Comparison of ENCODE assay signal across 8 cellular contexts in the genomic region with DNA sequence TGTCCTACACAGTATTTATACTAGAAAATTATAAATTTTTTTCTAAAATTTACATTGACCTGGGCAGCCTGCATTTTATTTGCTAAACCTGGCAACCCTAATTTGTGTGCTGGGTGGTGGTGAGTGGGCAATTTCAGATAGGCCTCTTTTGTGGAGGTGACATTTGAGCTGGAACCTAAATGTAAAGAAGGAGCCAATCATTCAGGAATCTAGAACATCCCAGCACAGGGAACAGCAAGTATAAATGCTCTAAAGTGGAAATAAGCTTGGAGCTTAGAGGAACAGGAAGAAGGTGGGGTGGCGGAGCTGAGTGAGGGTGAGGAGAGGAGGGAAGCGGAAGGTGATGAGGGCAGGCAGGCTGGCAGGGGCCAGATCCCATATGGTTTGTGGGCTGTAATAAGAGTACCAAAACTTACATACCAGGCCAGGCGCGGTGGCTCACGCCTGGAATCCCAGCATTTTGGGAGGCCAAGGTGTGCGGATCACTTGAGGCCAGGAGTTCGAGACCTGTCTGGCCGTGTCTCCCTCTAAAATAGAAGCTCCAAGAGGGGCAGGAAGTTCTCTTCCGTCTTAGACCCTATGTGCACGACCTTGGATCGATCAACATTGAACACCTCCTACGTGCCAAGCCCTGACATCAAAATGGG. TPM values are rescaled to one million over a fixed set of nuclear protein-coding genes. Genes with fewer than 3 reads are reported as not detected.
DNase-seq lines count a peak whose midpoint lies in the region; ATAC-seq, FAIRE-seq and TF ChIP-seq lines count a peak whose summit lies in the region.

No MANE protein-coding gene starts in this region.

- no peak for TF ChIP-seq POLR2A in gastroesophageal sphincter (IDR thresholded peaks at IDR 0.05)

- FAIRE-seq in pancreas (lab: Jason Lieb, UNC) = no peak

- H3K9me3 ChIP-seq in gastroesophageal sphincter = no peaks in the 10 kb centered on the region
- H3K9me3 ChIP-seq in pancreas = no peaks in the 10 kb centered on the region

- peak; percentile 13 for DNase-seq in EH (ENCODE audit: low read depth)
- no peak for DNase-seq in activated CD4-positive, alpha-beta T cell treated with anti-CD3 and anti-CD28 coated beads, Interleukin-2, amount 10 ng/mL, durations not matched to agents 24 days and 14 days
- peak in 4 of 6 donors; percentile 37 to 62 (median 56) for DNase-seq in pancreas
- no peak for DNase-seq in activated gamma-delta T cell treated with Interleukin-2 at 50 U/mL for 16 hours
- DNase-seq in NCI-H2171 (lab: John Stamatoyannopoulos, UW) = no peak

- no peaks in the 10 kb centered on the region for H3K27me3 ChIP-seq in gastroesophageal sphincter
- H3K27me3 ChIP-seq in pancreas = no peaks in the 10 kb centered on the region

- no peaks in the 10 kb centered on the region for H3K27me3 Mint-ChIP-seq in activated CD4-positive, alpha-beta T cell treated with anti-CD3 and anti-CD28 coated beads, Interleukin-2, amount 10 ng/mL, durations not matched to agents 24 days and 14 days

- H3K27ac Mint-ChIP-seq in activated CD4-positive, alpha-beta T cell treated with anti-CD3 and anti-CD28 coated beads, Interleukin-2, amount 10 ng/mL, durations not matched to agents 24 days and 14 days = peak overlapping the region; percentile 100

- H3K27ac ChIP-seq in gastroesophageal sphincter (peak overlapping the region; percentile 88 to 99 (median 96)), pancreas (peak overlapping the region; percentile 81 to 93 (median 88))

- TF ChIP-seq EP300 in gastroesophageal sphincter (IDR thresholded peaks at IDR 0.05) = no peak

- intact Hi-C loops in activated CD4-positive, alpha-beta T cell treated with anti-CD3 and anti-CD28 coated beads, Interleukin-2, amount 10 ng/mL, durations not matched to agents 24 days and 14 days (cut with micrococcal nuclease) = loop anchor here (1.0 to 10.0 kb wide), 6 partner anchors 124 to 1069 kb away; partner anchors contain the start of genes ARFGEF2, DDX27, PREX1 and STAU1
- intact Hi-C loops in pancreas (cut with DNase I) = no loop called here

- no peaks in the 10 kb centered on the region for H3K9me3 Mint-ChIP-seq in activated CD4-positive, alpha-beta T cell treated with anti-CD3 and anti-CD28 coated beads, Interleukin-2, amount 10 ng/mL, durations not matched to agents 24 days and 14 days

- TF ChIP-seq CTCF in gastroesophageal sphincter (IDR thresholded peaks at IDR 0.05) (no peak), pancreas (IDR thresholded peaks at IDR 0.05) (no peak)

- WGBS in gastroesophageal sphincter (ENCODE audit: low coverage in 1 of 2), 2 donors = 10 to 25% methylated on average over 5 to 9 of the region's 12 CpGs
- 5 to 6% methylated on average over 12 of the region's 12 CpGs for WGBS in pancreas, 2 donors

- peaks cover 27% of the 10 kb centered on the region for H3K36me3 Mint-ChIP-seq in activated CD4-positive, alpha-beta T cell treated with anti-CD3 and anti-CD28 coated beads, Interleukin-2, amount 10 ng/mL, durations not matched to agents 24 days and 14 days (ENCODE audit: low read depth)

- H3K4me3 ChIP-seq in gastroesophageal sphincter = peak overlapping the region; percentile 72 to 89
- H3K4me3 ChIP-seq in pancreas = peak overlapping the region; percentile 64 to 94 (median 83)

- ATAC-seq in HG03108 (IDR thresholded peaks at IDR 0.05; ENCODE audit: unreplicated experiment) (peak; percentile 6), gastroesophageal sphincter (no peak), pancreas (peak; percentile 9 to 41 (median 24)), HG02981 (IDR thresholded peaks at IDR 0.05; ENCODE audit: unreplicated experiment) (no peak)

- H3K4me1 Mint-ChIP-seq in activated CD4-positive, alpha-beta T cell treated with anti-CD3 and anti-CD28 coated beads, Interleukin-2, amount 10 ng/mL, durations not matched to agents 24 days and 14 days = peaks cover 27% of the 10 kb centered on the region

- H3K36me3 ChIP-seq in gastroesophageal sphincter = no peaks in the 10 kb centered on the region
- no peaks in the 10 kb centered on the region for H3K36me3 ChIP-seq in pancreas

- H3K4me3 Mint-ChIP-seq in activated CD4-positive, alpha-beta T cell treated with anti-CD3 and anti-CD28 coated beads, Interleukin-2, amount 10 ng/mL, durations not matched to agents 24 days and 14 days = peak overlapping the region; percentile 99

- H3K4me1 ChIP-seq in gastroesophageal sphincter (peaks cover 4 to 34% (median 6%) of the 10 kb centered on the region in 3 donors), pancreas (peaks cover 0 to 9% (median 4%) of the 10 kb centered on the region in 3 donors)

RNA-seq across cellular contexts. Expression of gene CSE1L, which starts 0.5 kb away (rescaled TPM):
- 135 and 136 TPM in 2 replicates for total RNA-seq in activated CD4-positive, alpha-beta T cell treated with anti-CD3 and anti-CD28 coated beads, Interleukin-2, amount 10 ng/mL, durations not matched to agents 24 days and 14 days
- 10 to 100 TPM; 35.8 to 55.6 (median 42.2) TPM for total RNA-seq in gastroesophageal sphincter
- 10 to 100 TPM; 15.1 to 23.6 (median 18.5) TPM for total RNA-seq in pancreas
- polyA plus RNA-seq in pancreas = 10 to 100 TPM; 10.4 to 17.7 TPM

Comparison
In these comparisons a context has a peak if more than half of its experiments do, and no peak if none do; other contexts are left out.
1. DNase-seq: peak in EH (single experiment) and pancreas (4 of 6); none in activated CD4-positive, alpha-beta T cell treated with anti-CD3 and anti-CD28 coated beads, Interleukin-2, amount 10 ng/mL, durations not matched to agents 24 days and 14 days (single experiment), activated gamma-delta T cell treated with Interleukin-2 at 50 U/mL for 16 hours (single experiment) and NCI-H2171 (single experiment).
2. ATAC-seq: peak in HG03108 (single experiment) and pancreas (4 of 4); none in gastroesophageal sphincter (single experiment) and HG02981 (single experiment).